In genomic region chr15:70323111-70323851, GRCh38 we compare ENCODE assay signal across 9 cellular contexts.
DNase-seq lines count a peak whose midpoint lies in the region; ATAC-seq and TF ChIP-seq lines count a peak whose summit lies in the region.
"Had no signal": no experiment of that assay in that cellular context is flagged by ENCODE, and none has a peak within 500 bp of the region (broad histone marks: within the 10 kb centered on the region; RNA-seq: fewer than 3 reads in every experiment).

No MANE protein-coding gene starts in this region.

- intact Hi-C loops in esophagus muscularis mucosa (cut with DNase I), result no loop called here
- intact Hi-C loops in OCI-LY7 (cut with micrococcal nuclease; ENCODE audit: unreplicated experiment), result no loop called here

- peak; percentile 20 for ATAC-seq in omental fat pad (ENCODE audit: low FRiP score)
- no peak for ATAC-seq in GM19324 (IDR thresholded peaks at IDR 0.05; ENCODE audit: low FRiP score, unreplicated experiment)
- ATAC-seq in GM18502 (IDR thresholded peaks at IDR 0.05; ENCODE audit: poor library complexity, unreplicated experiment), result no peak
- ATAC-seq: activated T-cell treated with anti-CD3 and anti-CD28 coated beads, Interleukin-2, amount 50 U/mL, for 4 hours had no signal

- TF ChIP-seq POLR2A in esophagus muscularis mucosa (IDR thresholded peaks at IDR 0.05; ENCODE audit: low read depth), result no peak

- CTCF ChIA-PET in OCI-LY7 (lab: Charles Lee; ENCODE audit: unreplicated experiment), result no interaction called here

- no peak overlapping the region for H3K4me3 ChIP-seq in AG10803 (ENCODE audit: low read length)
- H3K4me3 ChIP-seq in esophagus muscularis mucosa, result no peak overlapping the region
- H3K4me3 ChIP-seq in OCI-LY7 (ENCODE audit: low read depth, low read length, poor library complexity, severe bottlenecking), result no peak overlapping the region

- H3K4me2 ChIP-seq in OCI-LY7 (ENCODE audit: low read length), result no peak overlapping the region

- H4K20me1 ChIP-seq in OCI-LY7 (ENCODE audit: insufficient read depth, low read length), result no peaks in the 10 kb centered on the region

- no peak overlapping the region for H2AFZ ChIP-seq in OCI-LY7 (ENCODE audit: low read length)

- no peaks in the 10 kb centered on the region for H3K9me2 ChIP-seq in OCI-LY7 (ENCODE audit: insufficient read depth, low read length)

- 53% methylated on average over 9 of the region's 11 CpGs for WGBS in esophagus muscularis mucosa

- no peak for TF ChIP-seq CTCF in AG10803 (conservative IDR thresholded peaks at IDR 0.05; ENCODE audit: low read length)
- peak in 1 of 3 experiments; percentile 27 for TF ChIP-seq CTCF in esophagus muscularis mucosa (IDR thresholded peaks at IDR 0.05)
- TF ChIP-seq CTCF in omental fat pad (IDR thresholded peaks at IDR 0.05), result no peak
- TF ChIP-seq CTCF in OCI-LY7 (conservative IDR thresholded peaks at IDR 0.05; ENCODE audit: low read length), result no peak

- peak overlapping the region; percentile 60 to 81 (median 67) for H3K27ac ChIP-seq in esophagus muscularis mucosa (replicated peaks in 1 of 4)
- H3K27ac ChIP-seq in OCI-LY7 (ENCODE audit: low read depth, low read length, poor library complexity, severe bottlenecking), result no peak overlapping the region

- no peaks in the 10 kb centered on the region for H3K36me3 ChIP-seq in esophagus muscularis mucosa
- H3K36me3 ChIP-seq in OCI-LY7 (ENCODE audit: insufficient read depth, low read length), result no peaks in the 10 kb centered on the region

- DNase-seq in AG10803 (ENCODE audit: low read depth) (peak; percentile 88), NCI-H1105 treated with DMSO at 0.1 percent for 48 hours (lab: John Stamatoyannopoulos, UW) (peak; percentile 96), esophagus muscularis mucosa (ENCODE audit: extremely low spot score) (peak; percentile 96), omental fat pad (ENCODE audit: low spot score) (no peak), OCI-LY7 (ENCODE audit: low spot score) (no peak)
- DNase-seq in NK-92 treated with Interleukin-12 subunit alpha and Interleukin-12 subunit beta, amount 100 ng/mL, for 24 hours (lab: John Stamatoyannopoulos, UW), result no peak
- DNase-seq: activated T-cell treated with anti-CD3 and anti-CD28 coated beads, Interleukin-2, amount 50 U/mL, for 4 hours had no signal

- no peaks in the 10 kb centered on the region for H3K79me2 ChIP-seq in OCI-LY7 (ENCODE audit: insufficient read depth, low read depth, low read length)

- H3K27me3 ChIP-seq in esophagus muscularis mucosa, result no peaks in the 10 kb centered on the region

- H3K4me1 ChIP-seq in esophagus muscularis mucosa (peaks cover 34 to 74% (median 68%) of the 10 kb centered on the region in 4 donors), OCI-LY7 (ENCODE audit: insufficient read depth, low read length, poor library complexity, severe bottlenecking) (peaks cover 50% of the 10 kb centered on the region)

- no peak for TF ChIP-seq EP300 in esophagus muscularis mucosa (IDR thresholded peaks at IDR 0.05)

- H3K9me3 ChIP-seq in esophagus muscularis mucosa (no peaks in the 10 kb centered on the region), OCI-LY7 (ENCODE audit: low read length) (no peaks in the 10 kb centered on the region)

- no TSS peak for BruUV-seq in OCI-LY7 (replicated peaks; lab: Mats Ljungman, UMichigan)

- POLR2A ChIA-PET in OCI-LY7 (lab: Charles Lee), result no interaction called here

Comparison
In these comparisons a context has a peak if more than half of its experiments do, and no peak if none do; other contexts are left out.
1. DNase-seq: peak in AG10803 (single experiment), NCI-H1105 treated with DMSO at 0.1 percent for 48 hours (single experiment) and esophagus muscularis mucosa (single experiment); none in omental fat pad (single experiment), OCI-LY7 (single experiment) and NK-92 treated with Interleukin-12 subunit alpha and Interleukin-12 subunit beta, amount 100 ng/mL, for 24 hours (single experiment).